12 cellular contexts compared by ENCODE assay signal in genomic region chr19:19026299-19026971, GRCh38. TPM values are rescaled to one million over a fixed set of nuclear protein-coding genes. Genes with fewer than 3 reads are reported as not detected.
DNase-seq lines count a peak whose midpoint lies in the region; ATAC-seq, FAIRE-seq and TF ChIP-seq lines count a peak whose summit lies in the region.
"Had no signal": no experiment of that assay in that cellular context is flagged by ENCODE, and none has a peak within 500 bp of the region (broad histone marks: within the 10 kb centered on the region; RNA-seq: fewer than 3 reads in every experiment).

No MANE protein-coding gene starts in this region.

- intact Hi-C loops in mucosa of descending colon (cut with DNase I, micrococcal nuclease) = no loop called here

- H3K4me1 Mint-ChIP-seq in CD8-positive, alpha-beta memory T cell = peaks cover 29 to 53% (median 48%) of the 10 kb centered on the region in 3 donors

- CTCF ChIA-PET in CD8-positive, alpha-beta memory T cell (lab: Charles Lee) = no interaction called here

- H3K27ac Mint-ChIP-seq in CD8-positive, alpha-beta memory T cell = peak overlapping the region in 5 of 8 donors; percentile 5 to 78 (median 52)

- no peak for TF ChIP-seq POLR2A in NB4 (IDR thresholded peaks at IDR 0.05; ENCODE audit: extremely low read depth, insufficient read length)

- POLR2A ChIA-PET in CD8-positive, alpha-beta memory T cell (lab: Charles Lee) = no interaction called here

- FAIRE-seq in GM19239 (lab: Jason Lieb, UNC) = no peak
- FAIRE-seq: frontal cortex had no signal

- peak overlapping the region in 2 of 7 donors; percentile 12 to 72 for H3K4me3 Mint-ChIP-seq in CD8-positive, alpha-beta memory T cell

- DNase-seq in CD8-positive, alpha-beta memory T cell = no peak
- peak; percentile 30 for DNase-seq in NB4 (ENCODE audit: low read depth)
- peak in 1 of 3 donors; percentile 19 for DNase-seq in mucosa of descending colon
- no peak for DNase-seq in GM19239 (ENCODE audit: insufficient read length, low spot score)
- no peak for DNase-seq in NCI-H510A (lab: John Stamatoyannopoulos, UW)
- DNase-seq in activated CD8-positive, alpha-beta memory T cell treated with anti-CD3 and anti-CD28 coated beads for 24 hours = no peak
- DNase-seq: activated naive CD4-positive, alpha-beta T cell; NCI-H2107; T-helper 2 cell had no signal

- H3K27me3 Mint-ChIP-seq in CD8-positive, alpha-beta memory T cell = no peaks in the 10 kb centered on the region

- TF ChIP-seq CTCF in NB4 (IDR thresholded peaks at IDR 0.05; ENCODE audit: low read depth, low read length) = peak; percentile 12
- TF ChIP-seq CTCF in mucosa of descending colon (IDR thresholded peaks at IDR 0.05) = no peak

- H3K36me3 ChIP-seq in CD8-positive, alpha-beta memory T cell (ENCODE audit: insufficient read depth, low read length) = peaks cover 39% of the 10 kb centered on the region
- H3K36me3 ChIP-seq in esophagus (ENCODE audit: control insufficient read depth in 2 of 2, insufficient read depth in 2 of 2, low read length in 1 of 2) (peaks cover 9 to 23% of the 10 kb centered on the region in 2 donors), mucosa of descending colon (ENCODE audit: low read depth) (no peaks in the 10 kb centered on the region)

- no peak overlapping the region for H3K27ac ChIP-seq in CD8-positive, alpha-beta memory T cell (ENCODE audit: low read depth, low read length)
- peak overlapping the region; percentile 68 to 79 for H3K27ac ChIP-seq in esophagus (ENCODE audit: low read depth in 2 of 2, low read length in 1 of 2)

- ATAC-seq in mucosa of descending colon (peak; percentile 60), HG02642 (IDR thresholded peaks at IDR 0.05; ENCODE audit: poor library complexity, unreplicated experiment) (no peak)

- no peaks in the 10 kb centered on the region for H3K9me3 Mint-ChIP-seq in CD8-positive, alpha-beta memory T cell

- WGBS in esophagus, 2 donors = 41 to 49% methylated on average over 10 of the region's 10 CpGs

- peaks cover 7% of the 10 kb centered on the region for H3K4me1 ChIP-seq in CD8-positive, alpha-beta memory T cell (ENCODE audit: insufficient read depth, low read length)
- H3K4me1 ChIP-seq in esophagus (ENCODE audit: control insufficient read depth in 2 of 2, insufficient read depth in 2 of 2, low read length in 1 of 2) (no peaks in the 10 kb centered on the region), mucosa of descending colon (ENCODE audit: low read depth) (no peaks in the 10 kb centered on the region)

- no peak overlapping the region for H3K4me3 ChIP-seq in CD8-positive, alpha-beta memory T cell (ENCODE audit: low read length)
- H3K4me3 ChIP-seq in NB4 (ENCODE audit: low read depth, low read length) = no peak overlapping the region
- H3K4me3 ChIP-seq in esophagus (ENCODE audit: low read depth in 1 of 2, low read length in 2 of 2) = no peak overlapping the region
- no peak overlapping the region for H3K4me3 ChIP-seq in mucosa of descending colon

- H3K27me3 ChIP-seq in CD8-positive, alpha-beta memory T cell (ENCODE audit: insufficient read depth, low read length, poor library complexity, severe bottlenecking) = no peaks in the 10 kb centered on the region
- H3K27me3 ChIP-seq in esophagus (ENCODE audit: control insufficient read depth in 1 of 2, insufficient read depth in 2 of 2, low read length in 2 of 2) = no peaks in the 10 kb centered on the region

- peaks cover 16 to 78% (median 25%) of the 10 kb centered on the region in 3 donors for H3K36me3 Mint-ChIP-seq in CD8-positive, alpha-beta memory T cell

- no peaks in the 10 kb centered on the region for H3K9me3 ChIP-seq in CD8-positive, alpha-beta memory T cell (ENCODE audit: low read length)
- no peaks in the 10 kb centered on the region for H3K9me3 ChIP-seq in esophagus (ENCODE audit: control insufficient read depth in 2 of 2, insufficient read depth in 1 of 2, low read depth in 1 of 2, low read length in 1 of 2)
- H3K9me3 ChIP-seq in mucosa of descending colon = no peaks in the 10 kb centered on the region

RNA-seq across cellular contexts. Expression of gene SUGP2, which starts 6.9 kb away (rescaled TPM):
- total RNA-seq in CD8-positive, alpha-beta memory T cell = 10 to 100 TPM; 77.6 to 81.2 TPM
- 10.0 TPM for polyA plus RNA-seq in CD8-positive, alpha-beta memory T cell
- 10 to 100 TPM; 22.8 to 46.7 TPM for polyA plus RNA-seq in esophagus
- total RNA-seq in mucosa of descending colon = 10 to 100 TPM; 65.4 to 93.4 (median 69.8) TPM

RNA-seq across cellular contexts. Expression of gene ARMC6, which starts 7.0 kb away (rescaled TPM):
- 10 to 100 TPM; 57.6 to 61.9 TPM for total RNA-seq in CD8-positive, alpha-beta memory T cell
- 34.1 TPM for polyA plus RNA-seq in CD8-positive, alpha-beta memory T cell
- polyA plus RNA-seq in esophagus = 10 to 100 TPM; 18.2 to 22.1 TPM
- 10 to 100 TPM; 18.4 to 20.0 (median 19.3) TPM for total RNA-seq in mucosa of descending colon

RNA-seq across cellular contexts. Expression of gene SLC25A42, which starts 37.4 kb away (rescaled TPM):
- 10 to 100 TPM; 10.4 to 11.3 TPM for total RNA-seq in CD8-positive, alpha-beta memory T cell
- 19.3 TPM for polyA plus RNA-seq in CD8-positive, alpha-beta memory T cell
- polyA plus RNA-seq in esophagus = 1 to 10 TPM; 4.1 to 4.2 TPM
- total RNA-seq in mucosa of descending colon = 10 to 100 TPM in 1 of 3 donors, 1 to 10 TPM in 2; 9.4 to 11.7 (median 9.8) TPM
